Comparison of ENCODE assay signal across 1 cellular context in genomic region chr12:57522887-57523705, GRCh38.
A peak's percentile ranks its signal among the peaks of the same experiment; 100 is the strongest.
TF ChIP-seq lines count a peak whose summit lies in the region.

No MANE protein-coding gene starts in this region.

TF ChIP-seq in H1, 55 proteins besides CTCF, POLR2A, EP300 and RAD21:
- TF ChIP-seq SP4 (IDR thresholded peaks at IDR 0.05; ENCODE audit: low read length) = no peak
- TF ChIP-seq EZH2 (IDR thresholded peaks at IDR 0.05; ENCODE audit: low read depth, low read length, severe bottlenecking) = no peak
- no peak for TF ChIP-seq NRF1 (IDR thresholded peaks at IDR 0.05; ENCODE audit: low read depth, low read length)
- no peak for TF ChIP-seq YY1 (IDR thresholded peaks at IDR 0.05; ENCODE audit: low read depth, low read length)
- TF ChIP-seq RBBP5 (IDR thresholded peaks at IDR 0.05; ENCODE audit: borderline replicate concordance, low read depth, low read length) = peak; percentile 77; the same call in 1 of the 2 replicates
- TF ChIP-seq ATF2 (IDR thresholded peaks at IDR 0.05; ENCODE audit: low read length) = no peak
- TF ChIP-seq RXRA (IDR thresholded peaks at IDR 0.05; ENCODE audit: insufficient read depth, low read depth, low read length) = no peak
- TF ChIP-seq CBX5 (IDR thresholded peaks at IDR 0.05; ENCODE audit: low read depth, low read length) = no peak
- TF ChIP-seq CEBPB (IDR thresholded peaks at IDR 0.05; ENCODE audit: low read depth, low read length) = no peak
- TF ChIP-seq CREB1 (IDR thresholded peaks at IDR 0.05) = no peak
- no peak for TF ChIP-seq JUN (IDR thresholded peaks at IDR 0.05; ENCODE audit: low read depth, low read length)
- no peak for TF ChIP-seq SP2 (IDR thresholded peaks at IDR 0.05; ENCODE audit: low read length)
- TF ChIP-seq CBX8 (IDR thresholded peaks at IDR 0.05; ENCODE audit: borderline replicate concordance, low read depth, low read length) = no peak
- no peak for TF ChIP-seq CHD7 (IDR thresholded peaks at IDR 0.05; ENCODE audit: insufficient replicate concordance, low read length)
- TF ChIP-seq BRCA1 (IDR thresholded peaks at IDR 0.05; ENCODE audit: low read depth, low read length) = no peak
- TF ChIP-seq PHF8 (conservative IDR thresholded peaks at IDR 0.05; ENCODE audit: low read depth, low read length) = peak; percentile 61; the same call in 1 of the 2 replicates
- TF ChIP-seq KDM5A (IDR thresholded peaks at IDR 0.05; ENCODE audit: low read length) = no peak
- TF ChIP-seq KDM4A (IDR thresholded peaks at IDR 0.05; ENCODE audit: low read depth, low read length, severe bottlenecking) = peak; percentile 47
- TF ChIP-seq SIRT6 (IDR thresholded peaks at IDR 0.05; ENCODE audit: low read length) = no peak
- no peak for TF ChIP-seq MAX (IDR thresholded peaks at IDR 0.05)
- no peak for TF ChIP-seq GTF2F1 (IDR thresholded peaks at IDR 0.05; ENCODE audit: borderline replicate concordance, low read depth, low read length)
- TF ChIP-seq TCF12 (IDR thresholded peaks at IDR 0.05; ENCODE audit: low read depth, low read length) = no peak
- no peak for TF ChIP-seq SRF (IDR thresholded peaks at IDR 0.05; ENCODE audit: low read depth, low read length)
- peak; percentile 53 for TF ChIP-seq ASH2L (IDR thresholded peaks at IDR 0.05; ENCODE audit: low read length)
- TF ChIP-seq BCL11A (IDR thresholded peaks at IDR 0.05; ENCODE audit: low read depth in 2 of 2, low read length in 2 of 2) = no peak
- no peak for TF ChIP-seq CHD2 (IDR thresholded peaks at IDR 0.05; ENCODE audit: low read length)
- no peak for TF ChIP-seq TEAD4 (IDR thresholded peaks at IDR 0.05; ENCODE audit: low read depth, low read length)
- TF ChIP-seq SP1 (IDR thresholded peaks at IDR 0.05; ENCODE audit: low read depth, low read length) = 0 out of 2 replicates have a peak, but pooled peaks have one; percentile 7
- TF ChIP-seq POU5F1 (IDR thresholded peaks at IDR 0.05; ENCODE audit: low read depth, low read length) = no peak
- no peak for TF ChIP-seq CTBP2 (IDR thresholded peaks at IDR 0.05; ENCODE audit: borderline replicate concordance, insufficient read depth, insufficient read length, low read length)
- no peak for TF ChIP-seq RNF2 (IDR thresholded peaks at IDR 0.05; ENCODE audit: borderline replicate concordance, low read depth, low read length, missing control alignments, poor library complexity, severe bottlenecking)
- no peak for TF ChIP-seq KDM1A (IDR thresholded peaks at IDR 0.05; ENCODE audit: borderline replicate concordance, low read length)
- TF ChIP-seq HDAC6 (IDR thresholded peaks at IDR 0.05; ENCODE audit: low read depth, low read length) = no peak
- no peak for TF ChIP-seq TAF1 (IDR thresholded peaks at IDR 0.05; ENCODE audit: low read depth, low read length)
- TF ChIP-seq BACH1 (IDR thresholded peaks at IDR 0.05; ENCODE audit: low read length) = no peak
- TF ChIP-seq GABPA (IDR thresholded peaks at IDR 0.05; ENCODE audit: borderline replicate concordance, insufficient read depth, low read length) = no peak
- no peak for TF ChIP-seq E2F6 (IDR thresholded peaks at IDR 0.05)
- peak in 1 of 2 experiments; percentile 83; a peak in 2 of 4 replicates for TF ChIP-seq SIN3A (conservative IDR thresholded peaks at IDR 0.05 in 1 of 2, IDR thresholded peaks at IDR 0.05 in 1 of 2; ENCODE audit: low read depth in 1 of 2, low read length in 2 of 2)
- TF ChIP-seq POLR2AphosphoS5 (IDR thresholded peaks at IDR 0.05; ENCODE audit: low read depth, low read length) = no peak
- TF ChIP-seq EGR1 (IDR thresholded peaks at IDR 0.05; ENCODE audit: borderline replicate concordance, low read depth, low read length) = 0 out of 2 replicates have a peak, but pooled peaks have one; percentile 4
- TF ChIP-seq TBP (IDR thresholded peaks at IDR 0.05; ENCODE audit: low read depth, low read length) = no peak
- no peak for TF ChIP-seq SIX5 (IDR thresholded peaks at IDR 0.05; ENCODE audit: low read depth, low read length)
- TF ChIP-seq SAP30 (IDR thresholded peaks at IDR 0.05; ENCODE audit: insufficient read depth, insufficient replicate concordance, low read length) = peak; percentile 55
- no peak for TF ChIP-seq TAF7 (optimal IDR thresholded peaks at IDR 0.05; ENCODE audit: borderline replicate concordance, low read depth, low read length)
- TF ChIP-seq JUND (IDR thresholded peaks at IDR 0.05; ENCODE audit: low read length) = no peak
- no peak for TF ChIP-seq NANOG (IDR thresholded peaks at IDR 0.05; ENCODE audit: insufficient read depth, low read depth, low read length, poor library complexity, severe bottlenecking)
- no peak for TF ChIP-seq RFX5 (IDR thresholded peaks at IDR 0.05; ENCODE audit: borderline replicate concordance, low read depth, low read length)
- TF ChIP-seq USF2 (IDR thresholded peaks at IDR 0.05; ENCODE audit: low read length) = no peak
- no peak for TF ChIP-seq SUZ12 (IDR thresholded peaks at IDR 0.05; ENCODE audit: low read length)
- no peak for TF ChIP-seq CHD1 (IDR thresholded peaks at IDR 0.05; ENCODE audit: low read depth, low read length)
- TF ChIP-seq ATF3 (IDR thresholded peaks at IDR 0.05; ENCODE audit: insufficient read depth, low read depth, low read length) = no peak
- TF ChIP-seq MAFK (IDR thresholded peaks at IDR 0.05; ENCODE audit: low read depth, low read length) = no peak
- TF ChIP-seq HDAC2 (IDR thresholded peaks at IDR 0.05; ENCODE audit: borderline replicate concordance in 1 of 2, low read depth in 2 of 2, low read length in 2 of 2) = no peak
- no peak for TF ChIP-seq FOSL1 (IDR thresholded peaks at IDR 0.05; ENCODE audit: insufficient read depth, low read depth, low read length)
- TF ChIP-seq ZNF274 (IDR thresholded peaks at IDR 0.05; ENCODE audit: borderline replicate concordance, extremely low read depth, low read length) = no peak
